Comparison of ENCODE assay signal across 8 cellular contexts in the genomic region with DNA sequence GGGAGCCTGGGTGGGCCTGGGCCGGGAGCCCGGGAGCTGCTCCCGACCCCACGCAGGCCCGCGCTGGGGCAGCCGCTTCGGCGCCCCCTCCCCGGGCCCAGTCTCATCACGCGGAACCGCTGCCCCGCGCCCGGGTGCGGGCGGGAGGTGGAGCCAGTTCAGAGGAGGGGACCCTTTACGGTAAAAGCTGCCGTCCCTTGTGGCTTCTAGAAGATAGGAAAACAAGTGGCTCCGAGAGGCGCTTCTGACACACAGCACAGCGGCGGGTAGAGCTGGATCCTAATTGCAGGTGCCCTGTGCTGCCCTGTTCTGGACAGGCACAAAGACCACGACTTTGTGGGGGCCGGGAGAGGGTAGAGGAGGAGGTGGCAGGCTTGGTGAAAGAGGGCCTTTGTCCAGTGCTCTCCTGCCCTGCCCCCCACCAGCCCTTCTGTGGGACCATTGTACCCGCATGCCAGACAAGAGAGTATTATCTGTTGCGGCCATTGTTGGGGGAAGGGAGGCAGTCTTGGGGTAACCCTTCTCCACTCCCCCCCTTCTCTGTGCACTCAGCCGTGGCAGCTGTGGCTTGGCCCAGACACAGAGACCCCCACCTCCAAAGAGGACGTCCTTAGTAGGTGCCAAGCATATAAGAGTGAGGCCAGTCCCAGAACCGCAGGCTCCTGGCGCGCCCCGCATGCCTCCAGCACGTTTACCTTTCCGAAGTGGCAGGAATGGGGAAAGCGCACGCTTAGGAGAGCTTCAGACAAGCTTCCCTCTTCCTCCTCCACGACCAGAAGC. TPM values are rescaled to one million over a fixed set of nuclear protein-coding genes. Genes with fewer than 3 reads are reported as not detected.
DNase-seq lines count a peak whose midpoint lies in the region; ATAC-seq and TF ChIP-seq lines count a peak whose summit lies in the region.

No MANE protein-coding gene starts in this region.

- H3K36me3 Mint-ChIP-seq in activated naive CD8-positive, alpha-beta T cell treated with anti-CD3 and anti-CD28 coated beads for 36 hours: peaks cover 14% of the 10 kb centered on the region

- peaks cover 7% of the 10 kb centered on the region; the same call in 1 of the 2 replicates for H3K36me3 ChIP-seq in PC-9 (ENCODE audit: low read depth)

- ATAC-seq in GM21367 (IDR thresholded peaks at IDR 0.05; ENCODE audit: unreplicated experiment) (peak; percentile 6), sciatic nerve (peak; percentile 57), HG03342 (IDR thresholded peaks at IDR 0.05; ENCODE audit: unreplicated experiment) (no peak)

- H3K9me2 ChIP-seq in PC-9 (ENCODE audit: insufficient read depth): no peaks in the 10 kb centered on the region

- peaks cover 16% of the 10 kb centered on the region for H3K79me2 ChIP-seq in PC-9 (ENCODE audit: low read depth)

- H4K20me1 ChIP-seq in PC-9 (ENCODE audit: insufficient read depth): peaks cover under 1% of the 10 kb centered on the region; the same call in 1 of the 2 replicates

- peak overlapping the region; percentile 82 for H3K4me3 Mint-ChIP-seq in activated naive CD8-positive, alpha-beta T cell treated with anti-CD3 and anti-CD28 coated beads for 36 hours

- no peaks in the 10 kb centered on the region for H3K9me3 Mint-ChIP-seq in activated naive CD8-positive, alpha-beta T cell treated with anti-CD3 and anti-CD28 coated beads for 36 hours

- BruUV-seq in PC-9 (replicated peaks; lab: Mats Ljungman, UMichigan): TSS peak; percentile 42

- POLR2A ChIA-PET in PC-9 (lab: Charles Lee; ENCODE audit: unreplicated experiment): no interaction called here

- peaks cover 33% of the 10 kb centered on the region for H3F3A ChIP-seq in PC-9 (ENCODE audit: insufficient read depth, low read depth)

- no peak for TF ChIP-seq CTCF in PC-9 (conservative IDR thresholded peaks at IDR 0.05)

- H3K4me3 ChIP-seq in PC-9: peak overlapping the region; percentile 78

- peak overlapping the region; percentile 93 for H2AFZ ChIP-seq in PC-9

- CTCF ChIA-PET in PC-9 (lab: Charles Lee): no interaction called here

- H3K4me1 ChIP-seq in PC-9 (replicated peaks; ENCODE audit: insufficient read depth): peaks cover 18% of the 10 kb centered on the region

- H3K9me3 ChIP-seq in PC-9 (ENCODE audit: insufficient read depth, low read depth): no peaks in the 10 kb centered on the region

- H3K27me3 Mint-ChIP-seq in activated naive CD8-positive, alpha-beta T cell treated with anti-CD3 and anti-CD28 coated beads for 36 hours: no peaks in the 10 kb centered on the region

- H3K4me2 ChIP-seq in PC-9: peak overlapping the region; percentile 99

- intact Hi-C loops in PC-9 (cut with micrococcal nuclease; ENCODE audit: unreplicated experiment): loop anchor here (5.0 kb wide), 1 partner anchor 550 kb away; no protein-coding TSS in a partner anchor
- intact Hi-C loops in sciatic nerve (cut with DNase I): loop anchor here (2.0 kb wide), 1 partner anchor 41 kb away; no protein-coding TSS in a partner anchor

- H3K27ac ChIP-seq in PC-9: peak overlapping the region; percentile 93

- H3K27me3 ChIP-seq in PC-9 (ENCODE audit: insufficient read depth, low read depth): no peaks in the 10 kb centered on the region

- peak overlapping the region; percentile 88 for H3K27ac Mint-ChIP-seq in activated naive CD8-positive, alpha-beta T cell treated with anti-CD3 and anti-CD28 coated beads for 36 hours

- peaks cover 33% of the 10 kb centered on the region for H3K4me1 Mint-ChIP-seq in activated naive CD8-positive, alpha-beta T cell treated with anti-CD3 and anti-CD28 coated beads for 36 hours

- DNase-seq in C1 segment of cervical spinal cord (lab: John Stamatoyannopoulos, UW): peak in 13 of 14 donors; percentile 27 to 96 (median 88)
- DNase-seq in PC-9: no peak
- DNase-seq in activated naive CD8-positive, alpha-beta T cell treated with anti-CD3 and anti-CD28 coated beads for 36 hours: peak; percentile 51
- DNase-seq in hippocampal formation (lab: John Stamatoyannopoulos, UW): peak; percentile 95
- peak; percentile 87 for DNase-seq in sciatic nerve (ENCODE audit: low spot score)
- no peak for DNase-seq in NCI-H2171 treated with DMSO at 0.1 percent for 48 hours (lab: John Stamatoyannopoulos, UW)

RNA-seq across cellular contexts. Expression of a gene that starts 0.7 kb away (rescaled TPM):
- total RNA-seq in PC-9 (2021) (60.6 and 64.7 TPM in 2 replicates), sciatic nerve (393 TPM)
- total RNA-seq in activated naive CD8-positive, alpha-beta T cell treated with anti-CD3 and anti-CD28 coated beads for 36 hours: 10 to 100 TPM; 64.9 to 66.6 TPM

RNA-seq across cellular contexts. Expression of a gene that starts 36.9 kb away (rescaled TPM):
- total RNA-seq in PC-9 (2021) (3.0 and 4.0 TPM in 2 replicates), sciatic nerve (2.9 TPM)
- total RNA-seq in activated naive CD8-positive, alpha-beta T cell treated with anti-CD3 and anti-CD28 coated beads for 36 hours: under 1 TPM; 0.58 to 0.84 TPM

RNA-seq across cellular contexts. Expression of a gene that starts 48.6 kb away (rescaled TPM):
- 106 and 184 TPM in 2 replicates for total RNA-seq in PC-9 (2021)
- total RNA-seq in activated naive CD8-positive, alpha-beta T cell treated with anti-CD3 and anti-CD28 coated beads for 36 hours: 100 to 1,000 TPM; 197 to 202 TPM
- 139 TPM for total RNA-seq in sciatic nerve

RNA-seq across cellular contexts. Expression of a gene that starts 49.9 kb away (rescaled TPM):
- 75.5 and 96.1 TPM in 2 replicates for total RNA-seq in PC-9 (2021)
- 100 to 1,000 TPM; 103 to 106 TPM for total RNA-seq in activated naive CD8-positive, alpha-beta T cell treated with anti-CD3 and anti-CD28 coated beads for 36 hours
- total RNA-seq in sciatic nerve: 95.0 TPM

RNA-seq across cellular contexts. Expression of a gene that starts 52.6 kb away (rescaled TPM):
- total RNA-seq in PC-9 (2021) (38.3 and 39.7 TPM in 2 replicates), sciatic nerve (18.9 TPM)
- 10 to 100 TPM; 20.3 to 25.0 TPM for total RNA-seq in activated naive CD8-positive, alpha-beta T cell treated with anti-CD3 and anti-CD28 coated beads for 36 hours

Comparison
In these comparisons a context has a peak if more than half of its experiments do, and no peak if none do; other contexts are left out.
1. DNase-seq: peak in C1 segment of cervical spinal cord (13 of 14), activated naive CD8-positive, alpha-beta T cell treated with anti-CD3 and anti-CD28 coated beads for 36 hours (single experiment), hippocampal formation (2 of 2) and sciatic nerve (single experiment); none in PC-9 (0 of 2) and NCI-H2171 treated with DMSO at 0.1 percent for 48 hours (single experiment).